ENCODE assay signal across 11 cellular contexts in the genomic region with DNA sequence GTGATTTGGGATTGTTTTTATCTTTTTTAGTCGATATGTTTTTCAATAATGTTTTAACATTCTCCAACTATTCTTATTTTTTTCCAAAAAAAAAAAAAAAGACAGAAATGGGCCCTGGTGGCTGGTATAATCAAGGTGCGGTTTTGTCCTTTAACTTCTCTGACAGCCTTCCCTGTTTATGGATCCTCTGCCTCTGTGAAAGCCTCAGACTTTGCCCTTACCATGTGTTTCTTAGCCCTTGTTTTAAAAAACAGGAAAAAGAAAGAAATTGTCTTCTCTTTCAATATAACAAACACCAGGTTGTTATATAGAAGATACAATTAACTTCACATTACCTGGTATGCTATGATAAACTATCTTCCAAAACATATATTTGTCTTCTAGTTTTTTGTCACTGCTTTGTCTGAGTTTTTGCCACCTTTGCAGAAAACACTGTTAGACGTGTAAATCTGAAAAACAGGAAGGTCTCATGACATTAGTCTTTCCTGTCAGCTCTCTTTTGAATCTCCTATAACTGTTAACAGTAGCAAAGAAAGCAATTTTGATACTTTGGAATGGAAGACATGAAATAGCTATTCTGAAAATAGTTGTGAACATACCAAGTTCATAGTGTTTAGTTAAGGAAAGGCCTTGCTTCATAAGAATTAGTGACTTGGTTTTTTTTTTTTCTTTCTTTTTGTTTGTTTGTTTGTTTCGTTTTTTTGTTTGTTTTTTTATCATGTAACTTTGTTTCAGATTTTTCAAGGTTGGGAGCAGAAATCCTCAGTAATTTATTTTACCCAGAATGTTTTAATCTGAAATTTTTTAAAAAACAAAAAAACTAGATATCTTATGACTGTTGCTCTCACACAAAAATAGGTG. TPM values are rescaled to one million over a fixed set of nuclear protein-coding genes. Genes with fewer than 3 reads are reported as not detected.
DNase-seq lines count a peak whose midpoint lies in the region; ATAC-seq and TF ChIP-seq lines count a peak whose summit lies in the region.
"Had no signal": no experiment of that assay in that cellular context is flagged by ENCODE, and none has a peak within 500 bp of the region (broad histone marks: within the 10 kb centered on the region; RNA-seq: fewer than 3 reads in every experiment).

No MANE protein-coding gene starts in this region.

- CTCF ChIA-PET in activated CD4-positive, alpha-beta T cell treated with anti-CD3 and anti-CD28 coated beads for 36 hours (lab: Charles Lee): interaction anchor here (0.6 to 1.3 kb wide), 6 partner anchors 10 to 746 kb away, joined by 3 to 7 read pairs (median 3); no protein-coding TSS in a partner anchor
- CTCF ChIA-PET in activated CD4-positive, alpha-beta memory T cell treated with anti-CD3 and anti-CD28 coated beads for 36 hours (lab: Charles Lee): interaction anchor here (0.7 to 1.1 kb wide), 4 partner anchors 15 to 49 kb away, joined by 3 to 5 read pairs (median 4); no protein-coding TSS in a partner anchor

- H3K36me3 ChIP-seq in thymus (ENCODE audit: control insufficient read depth, insufficient read depth) (no peaks in the 10 kb centered on the region), right atrium auricular region (peaks cover 6% of the 10 kb centered on the region)

- H3K9me3 Mint-ChIP-seq in activated CD4-positive, alpha-beta T cell treated with anti-CD3 and anti-CD28 coated beads for 36 hours (ENCODE audit: low read depth): no peaks in the 10 kb centered on the region
- no peaks in the 10 kb centered on the region for H3K9me3 Mint-ChIP-seq in activated CD4-positive, alpha-beta memory T cell treated with anti-CD3 and anti-CD28 coated beads for 36 hours
- H3K9me3 Mint-ChIP-seq: brain had no signal

- no peak for DNase-seq in activated CD4-positive, alpha-beta T cell treated with anti-CD3 and anti-CD28 coated beads for 36 hours
- DNase-seq in activated CD4-positive, alpha-beta T cell treated with anti-CD3 and anti-CD28 coated beads, Interleukin-2, amount 50 U/mL, for 1 hour: no peak
- DNase-seq in activated CD4-positive, alpha-beta memory T cell treated with anti-CD3 and anti-CD28 coated beads for 36 hours: no peak
- DNase-seq in left lobe of liver (ENCODE audit: low spot score): no peak
- DNase-seq in right atrium auricular region (ENCODE audit: low spot score): no peak
- DNase-seq in NCI-H2029 treated with DMSO at 0.1 percent for 48 hours (lab: John Stamatoyannopoulos, UW): no peak
- DNase-seq in G401 (ENCODE audit: low spot score): no peak
- DNase-seq: heart left ventricle had no signal

- no peak for ATAC-seq in activated CD4-positive, alpha-beta T cell treated with anti-CD3 and anti-CD28 coated beads for 36 hours
- ATAC-seq in left lobe of liver: peak; percentile 67
- ATAC-seq: heart left ventricle had no signal

- H3K4me3 ChIP-seq in thymus (ENCODE audit: low read length) (no peak overlapping the region), right atrium auricular region (no peak overlapping the region)

- peaks cover 3% of the 10 kb centered on the region for H3K36me3 Mint-ChIP-seq in activated CD4-positive, alpha-beta T cell treated with anti-CD3 and anti-CD28 coated beads for 36 hours (ENCODE audit: low read depth)
- H3K36me3 Mint-ChIP-seq in activated CD4-positive, alpha-beta memory T cell treated with anti-CD3 and anti-CD28 coated beads for 36 hours: peaks cover 10% of the 10 kb centered on the region

- 60% methylated on average over 4 of the region's 4 CpGs for WGBS in thymus

- H3K27me3 Mint-ChIP-seq in activated CD4-positive, alpha-beta T cell treated with anti-CD3 and anti-CD28 coated beads for 36 hours: no peaks in the 10 kb centered on the region
- no peaks in the 10 kb centered on the region for H3K27me3 Mint-ChIP-seq in activated CD4-positive, alpha-beta memory T cell treated with anti-CD3 and anti-CD28 coated beads for 36 hours
- H3K27me3 Mint-ChIP-seq: brain had no signal

- POLR2A ChIA-PET in activated CD4-positive, alpha-beta T cell treated with anti-CD3 and anti-CD28 coated beads for 36 hours (lab: Charles Lee): interaction anchor here (0.5 to 1.2 kb wide), 8 partner anchors 9 to 1585 kb away, joined by 3 to 10 read pairs (median 4); partner anchors contain the start of gene CACYBP
- POLR2A ChIA-PET in activated CD4-positive, alpha-beta memory T cell treated with anti-CD3 and anti-CD28 coated beads for 36 hours (lab: Charles Lee): interaction anchor here (0.7 to 1.8 kb wide), 9 partner anchors 9 to 179 kb away, joined by 3 to 16 read pairs (median 4); partner anchors contain the start of gene CACYBP

- H3K27me3 ChIP-seq in thymus (ENCODE audit: control insufficient read depth, insufficient read depth): no peaks in the 10 kb centered on the region
- no peaks in the 10 kb centered on the region for H3K27me3 ChIP-seq in right atrium auricular region
- H3K27me3 ChIP-seq: heart left ventricle had no signal

- in situ Hi-C loops in G401 (cut with HindIII; ENCODE audit: low sequenced_read_pairs): no loop called here

- peaks cover 74% of the 10 kb centered on the region for H3K4me1 Mint-ChIP-seq in activated CD4-positive, alpha-beta T cell treated with anti-CD3 and anti-CD28 coated beads for 36 hours
- peaks cover 81% of the 10 kb centered on the region for H3K4me1 Mint-ChIP-seq in activated CD4-positive, alpha-beta memory T cell treated with anti-CD3 and anti-CD28 coated beads for 36 hours (ENCODE audit: low read depth)

- H3K27ac ChIP-seq in thymus (ENCODE audit: low read depth) (peak overlapping the region; percentile 53), right atrium auricular region (peak overlapping the region in 1 of 2 donors; percentile 76)
- H3K27ac ChIP-seq: VCaP had no signal

- peak overlapping the region; percentile 24 for H3K4me3 Mint-ChIP-seq in activated CD4-positive, alpha-beta T cell treated with anti-CD3 and anti-CD28 coated beads for 36 hours
- peak overlapping the region; percentile 68 for H3K4me3 Mint-ChIP-seq in activated CD4-positive, alpha-beta memory T cell treated with anti-CD3 and anti-CD28 coated beads for 36 hours
- H3K4me3 Mint-ChIP-seq: brain had no signal

- peaks cover 16% of the 10 kb centered on the region for H3K4me1 ChIP-seq in thymus (ENCODE audit: control insufficient read depth, insufficient read depth, low read length)
- H3K4me1 ChIP-seq in right atrium auricular region: peaks cover 0 to 47% of the 10 kb centered on the region in 2 donors

- H3K27ac Mint-ChIP-seq in activated CD4-positive, alpha-beta T cell treated with anti-CD3 and anti-CD28 coated beads for 36 hours: peak overlapping the region; percentile 70
- H3K27ac Mint-ChIP-seq in activated CD4-positive, alpha-beta memory T cell treated with anti-CD3 and anti-CD28 coated beads for 36 hours: peak overlapping the region; percentile 90

- TF ChIP-seq CTCF in right atrium auricular region (IDR thresholded peaks at IDR 0.05): no peak

- H3K9me3 ChIP-seq in thymus (ENCODE audit: control insufficient read depth) (no peaks in the 10 kb centered on the region), right atrium auricular region (no peaks in the 10 kb centered on the region)
- H3K9me3 ChIP-seq: heart left ventricle had no signal

- intact Hi-C loops in activated CD4-positive, alpha-beta T cell treated with anti-CD3 and anti-CD28 coated beads for 36 hours (cut with DNase I, micrococcal nuclease): loop anchor here (1.0 to 10.0 kb wide), 7 partner anchors 15 to 813 kb away; partner anchors contain the start of genes CACYBP (in 2 of the 2) and RABGAP1L (in 1 of the 2)
- intact Hi-C loops in activated CD4-positive, alpha-beta memory T cell treated with anti-CD3 and anti-CD28 coated beads for 36 hours (cut with micrococcal nuclease): loop anchor here (1.0 to 5.0 kb wide), 8 partner anchors 9 to 1239 kb away; partner anchors contain the start of genes CACYBP, COP1 and MRPS14

RNA-seq across cellular contexts. Expression of gene CACYBP, which starts 31.7 kb away (rescaled TPM):
- total RNA-seq in activated CD4-positive, alpha-beta T cell treated with anti-CD3 and anti-CD28 coated beads for 36 hours: 100 to 1,000 TPM; 394 to 452 TPM
- 100 to 1,000 TPM; 399 to 409 TPM for total RNA-seq in activated CD4-positive, alpha-beta memory T cell treated with anti-CD3 and anti-CD28 coated beads for 36 hours
- total RNA-seq in left lobe of liver (27.8 TPM), right atrium auricular region (10 to 100 TPM; 40.5 to 59.7 TPM)
- 53.6 TPM for polyA plus RNA-seq in thymus
- 589 and 1,389 TPM in 2 replicates for total RNA-seq in G401 (2014; rRNA removed; shearing (Covaris generic))

RNA-seq across cellular contexts. Expression of gene MRPS14, which starts 55.1 kb away (rescaled TPM):
- total RNA-seq in activated CD4-positive, alpha-beta T cell treated with anti-CD3 and anti-CD28 coated beads for 36 hours: 10 to 100 TPM; 38.7 to 43.7 TPM
- 10 to 100 TPM; 44.7 to 47.6 TPM for total RNA-seq in activated CD4-positive, alpha-beta memory T cell treated with anti-CD3 and anti-CD28 coated beads for 36 hours
- 20.4 TPM for total RNA-seq in left lobe of liver
- 27.8 TPM for polyA plus RNA-seq in thymus
- 10 to 100 TPM; 14.8 to 16.7 TPM for total RNA-seq in right atrium auricular region
- total RNA-seq in G401 (2014; rRNA removed; shearing (Covaris generic)): 24.9 and 30.1 TPM in 2 replicates
